Comparison of ENCODE assay signal across 8 cellular contexts in genomic region chr1:155193275-155193990, GRCh38. TPM values are rescaled to one million over a fixed set of nuclear protein-coding genes. Genes with fewer than 3 reads are reported as not detected.
A peak's percentile ranks its signal among the peaks of the same experiment; 100 is the strongest.
DNase-seq lines count a peak whose midpoint lies in the region; ATAC-seq and TF ChIP-seq lines count a peak whose summit lies in the region.

No MANE protein-coding gene starts in this region.

- H3K4me3 ChIP-seq in liver (ENCODE audit: low read depth in 1 of 3, low read length in 3 of 3), result peak overlapping the region; percentile 20 to 54 (median 32)

- POLR2A ChIA-PET in activated CD4-positive, alpha-beta T cell treated with anti-CD3 and anti-CD28 coated beads, Interleukin-2, amount 10 ng/mL, durations not matched to agents 7 days and 5 days (lab: Charles Lee), result interaction anchor here (0.9 kb wide), 1 partner anchor 15 kb away, joined by 5 read pairs; no protein-coding TSS in a partner anchor

- 2% methylated on average over 38 of the region's 38 CpGs for WGBS in liver

- H3K9ac ChIP-seq in liver (ENCODE audit: low read depth in 1 of 2, low read length in 2 of 2), result peak overlapping the region in 1 of 2 donors; percentile 16

- TF ChIP-seq CTCF in AG09319 (IDR thresholded peaks at IDR 0.05; ENCODE audit: low read depth, low read length), result peak; percentile 92
- peak; percentile 87 for TF ChIP-seq CTCF in liver (IDR thresholded peaks at IDR 0.05; ENCODE audit: low read depth, low read length, missing input control)

- peak overlapping the region; percentile 96 for H3K27ac Mint-ChIP-seq in activated CD4-positive, alpha-beta T cell treated with anti-CD3 and anti-CD28 coated beads, Interleukin-2, amount 10 ng/mL, durations not matched to agents 7 days and 5 days

- peaks cover 11 to 22% (median 14%) of the 10 kb centered on the region in 4 donors for H3K4me1 ChIP-seq in liver (ENCODE audit: control insufficient read depth in 4 of 4, insufficient read depth in 4 of 4, low read length in 3 of 4)

- peak; percentile 92 for DNase-seq in AG09319 (ENCODE audit: extremely low read depth, low read depth)
- DNase-seq in NCI-H526 (lab: John Stamatoyannopoulos, UW), result peak; percentile 94 to 99
- peak; percentile 77 for DNase-seq in activated CD4-positive, alpha-beta T cell treated with anti-CD3 and anti-CD28 coated beads, Interleukin-2, amount 10 ng/mL, durations not matched to agents 7 days and 5 days
- peak; percentile 94 for DNase-seq in dermis blood vessel endothelial cell
- DNase-seq in stimulated activated CD4-positive, alpha-beta T cell treated with anti-CD3 and anti-CD28 coated beads, Interleukin-4, amount 100 ng/mL, for 1 hour, result peak; percentile 74

- no peaks in the 10 kb centered on the region for H3K9me3 ChIP-seq in liver (ENCODE audit: control insufficient read depth in 4 of 4, low read length in 3 of 4)

- CTCF ChIA-PET in activated CD4-positive, alpha-beta T cell treated with anti-CD3 and anti-CD28 coated beads, Interleukin-2, amount 10 ng/mL, durations not matched to agents 7 days and 5 days (lab: Charles Lee), result interaction anchor here (0.6 to 3.7 kb wide), 20 partner anchors 9 to 659 kb away, joined by 3 to 52 read pairs (median 6); partner anchors contain the start of genes KRTCAP2, MTX1, THBS3 and TRIM46

- H3K27me3 Mint-ChIP-seq in activated CD4-positive, alpha-beta T cell treated with anti-CD3 and anti-CD28 coated beads, Interleukin-2, amount 10 ng/mL, durations not matched to agents 7 days and 5 days, result no peaks in the 10 kb centered on the region

- H3K4me1 Mint-ChIP-seq in activated CD4-positive, alpha-beta T cell treated with anti-CD3 and anti-CD28 coated beads, Interleukin-2, amount 10 ng/mL, durations not matched to agents 7 days and 5 days, result peaks cover 38% of the 10 kb centered on the region

- H3K27ac ChIP-seq in liver (ENCODE audit: low read depth in 1 of 2, low read length in 2 of 2), result peak overlapping the region; percentile 42 to 61

- peaks cover 4% of the 10 kb centered on the region for H3K36me3 Mint-ChIP-seq in activated CD4-positive, alpha-beta T cell treated with anti-CD3 and anti-CD28 coated beads, Interleukin-2, amount 10 ng/mL, durations not matched to agents 7 days and 5 days (ENCODE audit: low read depth)

- no peaks in the 10 kb centered on the region for H3K9me3 Mint-ChIP-seq in activated CD4-positive, alpha-beta T cell treated with anti-CD3 and anti-CD28 coated beads, Interleukin-2, amount 10 ng/mL, durations not matched to agents 7 days and 5 days

- H3K36me3 ChIP-seq in liver (ENCODE audit: control insufficient read depth in 4 of 4, insufficient read depth in 3 of 4, low read depth in 1 of 4, low read length in 3 of 4), result peaks cover 0 to 5% (median 0%) of the 10 kb centered on the region in 4 donors

- ATAC-seq in GM18907 (IDR thresholded peaks at IDR 0.05; ENCODE audit: unreplicated experiment) (peak; percentile 71), HG03432 (IDR thresholded peaks at IDR 0.05; ENCODE audit: unreplicated experiment) (peak; percentile 60)

- TF ChIP-seq RAD21 in liver (IDR thresholded peaks at IDR 0.05), result peak in 1 of 2 donors; percentile 79

- peak overlapping the region; percentile 74 for H3K4me3 Mint-ChIP-seq in activated CD4-positive, alpha-beta T cell treated with anti-CD3 and anti-CD28 coated beads, Interleukin-2, amount 10 ng/mL, durations not matched to agents 7 days and 5 days

- peaks cover 0 to 4% (median 0%) of the 10 kb centered on the region in 4 donors for H3K27me3 ChIP-seq in liver (ENCODE audit: control insufficient read depth in 4 of 4, insufficient read depth in 4 of 4, low read length in 3 of 4)

TF ChIP-seq in liver, 16 proteins besides CTCF, POLR2A, EP300 and RAD21:
- TF ChIP-seq FOXA2 (IDR thresholded peaks at IDR 0.05) (no peak), HNF4A (conservative IDR thresholded peaks at IDR 0.05) (no peak), YY1 (IDR thresholded peaks at IDR 0.05) (peak; percentile 8), MAX (IDR thresholded peaks at IDR 0.05) (no peak), SP1 (IDR thresholded peaks at IDR 0.05) (peak; percentile 37), GABPA (IDR thresholded peaks at IDR 0.05 in 1 of 2, conservative IDR thresholded peaks at IDR 0.05 in 1 of 2) (no peak), EGR1 (IDR thresholded peaks at IDR 0.05; ENCODE audit: low read depth in 2 of 2) (no peak)

RNA-seq across cellular contexts. Expression of gene THBS3, which starts 14.3 kb away (rescaled TPM):
- 10 to 100 TPM; 21.2 to 23.6 TPM for total RNA-seq in activated CD4-positive, alpha-beta T cell treated with anti-CD3 and anti-CD28 coated beads, Interleukin-2, amount 10 ng/mL, durations not matched to agents 7 days and 5 days
- total RNA-seq in dermis blood vessel endothelial cell (15.9 and 16.2 TPM in 2 replicates), liver (1 to 10 TPM; 4.0 to 6.9 TPM)
- polyA plus RNA-seq in liver, result 1 to 10 TPM; 3.1 to 4.3 TPM

RNA-seq across cellular contexts. Expression of gene MTX1, which starts 15.1 kb away (rescaled TPM):
- 10 to 100 TPM; 32.8 to 37.3 TPM for total RNA-seq in activated CD4-positive, alpha-beta T cell treated with anti-CD3 and anti-CD28 coated beads, Interleukin-2, amount 10 ng/mL, durations not matched to agents 7 days and 5 days
- total RNA-seq in dermis blood vessel endothelial cell (49.3 and 50.2 TPM in 2 replicates), liver (10 to 100 TPM; 19.6 to 26.4 TPM)
- 10 to 100 TPM; 30.5 to 38.4 TPM for polyA plus RNA-seq in liver

RNA-seq across cellular contexts. Expression of gene TRIM46, which starts 19.8 kb away (rescaled TPM):
- total RNA-seq in activated CD4-positive, alpha-beta T cell treated with anti-CD3 and anti-CD28 coated beads, Interleukin-2, amount 10 ng/mL, durations not matched to agents 7 days and 5 days, result 10 to 100 TPM; 14.2 to 15.5 TPM
- total RNA-seq in dermis blood vessel endothelial cell (4.1 and 4.7 TPM in 2 replicates), liver (under 1 TPM; 0.14 to 0.17 TPM)
- polyA plus RNA-seq in liver, result under 1 TPM; 0.07 to 0.11 TPM

RNA-seq across cellular contexts. Expression of gene KRTCAP2, which starts 20.3 kb away (rescaled TPM):
- total RNA-seq in activated CD4-positive, alpha-beta T cell treated with anti-CD3 and anti-CD28 coated beads, Interleukin-2, amount 10 ng/mL, durations not matched to agents 7 days and 5 days, result 100 to 1,000 TPM; 183 to 308 TPM
- total RNA-seq in dermis blood vessel endothelial cell (64.4 and 128 TPM in 2 replicates), liver (10 to 100 TPM; 49.8 TPM)
- polyA plus RNA-seq in liver, result 100 to 1,000 TPM; 150 to 224 TPM

RNA-seq across cellular contexts. Expression of gene DPM3, which starts 53.1 kb away (rescaled TPM):
- total RNA-seq in activated CD4-positive, alpha-beta T cell treated with anti-CD3 and anti-CD28 coated beads, Interleukin-2, amount 10 ng/mL, durations not matched to agents 7 days and 5 days, result 10 to 100 TPM; 50.1 to 58.9 TPM
- total RNA-seq in dermis blood vessel endothelial cell (16.1 and 41.4 TPM in 2 replicates), liver (10 to 100 TPM; 27.3 to 62.4 TPM)
- 100 to 1,000 TPM in 1 of 2 donors, 10 to 100 TPM in 1; 75.8 to 134 TPM for polyA plus RNA-seq in liver

Comparison
In these comparisons a context has a peak if more than half of its experiments do, and no peak if none do; other contexts are left out.
1. Peak in every context shown above with its lines: DNase-seq, ATAC-seq, H3K4me3 ChIP-seq and H3K27ac ChIP-seq.